8 cellular contexts compared by ENCODE assay signal in genomic region chr16:20902426-20902825, GRCh38. TPM values are rescaled to one million over a fixed set of nuclear protein-coding genes. Genes with fewer than 3 reads are reported as not detected.
DNase-seq lines count a peak whose midpoint lies in the region; ATAC-seq and TF ChIP-seq lines count a peak whose summit lies in the region.

No MANE protein-coding gene starts in this region.

- ATAC-seq in GM23338 = no peak
- no peak for ATAC-seq in T-cell (replicated peaks in 1 of 4)
- no peak for ATAC-seq in foreskin keratinocyte
- ATAC-seq in GM19324 (IDR thresholded peaks at IDR 0.05; ENCODE audit: low FRiP score, unreplicated experiment) = no peak
- no peak for ATAC-seq in GM21786 (IDR thresholded peaks at IDR 0.05; ENCODE audit: unreplicated experiment)

- DNase-seq in GM23338 (ENCODE audit: low spot score) = no peak
- DNase-seq in T-cell = no peak
- no peak for DNase-seq in foreskin keratinocyte
- no peak for DNase-seq in spleen
- DNase-seq in ureter (ENCODE audit: low spot score) = no peak
- no peak for DNase-seq in HK-2 (ENCODE audit: unreplicated experiment)

- H3K4me1 ChIP-seq in GM23338 (ENCODE audit: insufficient read depth) (peaks cover 43% of the 10 kb centered on the region), foreskin keratinocyte (peaks cover 53% of the 10 kb centered on the region), spleen (peaks cover 36 to 89% (median 74%) of the 10 kb centered on the region in 6 donors)

- H3K27me3 ChIP-seq in GM23338 (ENCODE audit: insufficient read depth) (no peaks in the 10 kb centered on the region), foreskin keratinocyte (no peaks in the 10 kb centered on the region), spleen (replicated peaks in 1 of 7) (no peaks in the 10 kb centered on the region)

- H3K4me1 Mint-ChIP-seq in GM23338 (peaks cover 51% of the 10 kb centered on the region), T-cell (peaks cover 65 to 76% (median 71%) of the 10 kb centered on the region in 3 donors)

- no peaks in the 10 kb centered on the region for H3K9me2 ChIP-seq in GM23338 (ENCODE audit: insufficient read depth)

- peak overlapping the region; percentile 54; the same call in 1 of the 2 replicates for H3K27ac Mint-ChIP-seq in GM23338
- peak overlapping the region; percentile 71 to 92 for H3K27ac Mint-ChIP-seq in T-cell

- no peaks in the 10 kb centered on the region for H3K9me3 ChIP-seq in spleen

- H3K36me3 ChIP-seq in GM23338 (ENCODE audit: insufficient read depth) = no peaks in the 10 kb centered on the region; the same call in 1 of the 2 replicates
- H3K36me3 ChIP-seq in spleen = peaks cover 0 to 10% (median 0%) of the 10 kb centered on the region in 6 donors

- intact Hi-C loops in spleen (cut with DNase I; ENCODE audit: low total_unique reads) = no loop called here

- 76 to 86% (median 83%) methylated on average over 6 of the region's 6 CpGs for WGBS in spleen, 5 donors

- H3K27ac ChIP-seq in GM23338 (ENCODE audit: low read depth) (no peak overlapping the region), foreskin keratinocyte (peak overlapping the region; percentile 85), spleen (peak overlapping the region in 6 of 8 donors; percentile 96 to 99 (median 98))

- POLR2A ChIA-PET in T-cell (lab: Charles Lee) = no interaction called here

- peak overlapping the region; percentile 94; the same call in 1 of the 2 replicates for H3K4me2 ChIP-seq in GM23338

- CTCF ChIA-PET in T-cell (lab: Charles Lee) = interaction anchor here in 1 of 2 donors (0.6 to 0.7 kb wide), 2 partner anchors 35 to 104 kb away, joined by 3 read pairs; no protein-coding TSS in a partner anchor

- H3K9me3 Mint-ChIP-seq in GM23338 = peaks cover 2% of the 10 kb centered on the region; the same call in 1 of the 3 replicates
- no peaks in the 10 kb centered on the region for H3K9me3 Mint-ChIP-seq in T-cell

- TF ChIP-seq CTCF in GM23338 (conservative IDR thresholded peaks at IDR 0.05; ENCODE audit: low read depth in 2 of 2) (no peak), foreskin keratinocyte (conservative IDR thresholded peaks at IDR 0.05) (no peak), spleen (IDR thresholded peaks at IDR 0.05 in 8 of 11, conservative IDR thresholded peaks at IDR 0.05 in 3 of 11) (no peak)

- peaks cover 57% of the 10 kb centered on the region for H3K79me2 ChIP-seq in GM23338 (replicated peaks; ENCODE audit: insufficient read depth)

- H3K36me3 Mint-ChIP-seq in GM23338 (ENCODE audit: low read depth) (peaks cover 12% of the 10 kb centered on the region; the same call in 2 of the 3 replicates), T-cell (peaks cover 4% of the 10 kb centered on the region)

- H2AFZ ChIP-seq in GM23338 = no peak overlapping the region

- peaks cover 17% of the 10 kb centered on the region for H4K20me1 ChIP-seq in GM23338 (replicated peaks; ENCODE audit: insufficient read depth)

- TF ChIP-seq POLR2A in spleen (IDR thresholded peaks at IDR 0.05) = no peak

- no peaks in the 10 kb centered on the region for H3F3A ChIP-seq in GM23338 (replicated peaks; ENCODE audit: low read depth)

- peaks cover 6% of the 10 kb centered on the region for H3K27me3 Mint-ChIP-seq in GM23338 (ENCODE audit: insufficient read depth, low read depth, poor library complexity)
- no peaks in the 10 kb centered on the region for H3K27me3 Mint-ChIP-seq in T-cell

- H3K4me3 ChIP-seq in GM23338 (peak overlapping the region; percentile 88), spleen (no peak overlapping the region)

- H3K4me3 Mint-ChIP-seq in GM23338 (peak overlapping the region; percentile 89), T-cell (peak overlapping the region; percentile 44 to 96 (median 90))

TF ChIP-seq in GM23338, 12 proteins besides CTCF, POLR2A, EP300 and RAD21 (continues in another document):
- TF ChIP-seq EZH2phosphoT487 (IDR thresholded peaks at IDR 0.05; ENCODE audit: unreplicated experiment) = no peak
- TF ChIP-seq ZNF114 (CRISPR knock-in tag; IDR thresholded peaks at IDR 0.05) = no peak
- no peak for TF ChIP-seq NANOG (IDR thresholded peaks at IDR 0.05; ENCODE audit: borderline replicate concordance)
- TF ChIP-seq POLR2AphosphoS5 (IDR thresholded peaks at IDR 0.05; ENCODE audit: low read depth) = no peak
- TF ChIP-seq ZNF462 (CRISPR knock-in tag; IDR thresholded peaks at IDR 0.05) = no peak
- TF ChIP-seq ZNF331 (CRISPR knock-in tag; IDR thresholded peaks at IDR 0.05; ENCODE audit: low read depth) = no peak
- no peak for TF ChIP-seq STAT1 (IDR thresholded peaks at IDR 0.05; ENCODE audit: unreplicated experiment)
- TF ChIP-seq CREB1 (CRISPR knock-in tag; IDR thresholded peaks at IDR 0.05; ENCODE audit: low read depth) = no peak
- TF ChIP-seq JUNB (IDR thresholded peaks at IDR 0.05; ENCODE audit: unreplicated experiment) = no peak

RNA-seq across cellular contexts. Expression of gene LYRM1, which starts 1.9 kb away (rescaled TPM):
- 18.7 and 19.4 TPM in 2 replicates for total RNA-seq in GM23338 (2014; rRNA removed; shearing (Covaris generic))
- polyA plus RNA-seq in GM23338 (2016; fragmentation: Nextera tagmentation; extraction: Ambion mirVana) (24.8 and 24.9 TPM in 2 replicates), foreskin keratinocyte (19.1 and 19.7 TPM in 2 replicates), spleen (10 to 100 TPM; 35.8 to 47.2 (median 39.4) TPM)
- total RNA-seq in T-cell (10 to 100 TPM; 16.2 to 23.6 (median 19.6) TPM), foreskin keratinocyte (24.9 and 25.3 TPM in 2 replicates), spleen (10 to 100 TPM; 15.3 to 25.4 (median 22.8) TPM), ureter (40.3 TPM)

RNA-seq across cellular contexts. Expression of gene DCUN1D3, which starts 2.3 kb away (rescaled TPM):
- total RNA-seq in GM23338 (2014; rRNA removed; shearing (Covaris generic)) = 13.7 and 16.0 TPM in 2 replicates
- polyA plus RNA-seq in GM23338 (2016; fragmentation: Nextera tagmentation; extraction: Ambion mirVana) (8.0 and 8.5 TPM in 2 replicates), foreskin keratinocyte (2.9 and 3.5 TPM in 2 replicates), spleen (1 to 10 TPM; 1.0 to 3.0 (median 1.3) TPM)
- total RNA-seq in T-cell (1 to 10 TPM; 3.3 to 7.5 (median 5.7) TPM), foreskin keratinocyte (10.9 and 11.3 TPM in 2 replicates), spleen (10 to 100 TPM in 4 of 7 donors, 1 to 10 TPM in 3; 6.8 to 13.7 (median 10.1) TPM), ureter (17.4 TPM)
